9 cellular contexts compared by ENCODE assay signal in the genomic region with DNA sequence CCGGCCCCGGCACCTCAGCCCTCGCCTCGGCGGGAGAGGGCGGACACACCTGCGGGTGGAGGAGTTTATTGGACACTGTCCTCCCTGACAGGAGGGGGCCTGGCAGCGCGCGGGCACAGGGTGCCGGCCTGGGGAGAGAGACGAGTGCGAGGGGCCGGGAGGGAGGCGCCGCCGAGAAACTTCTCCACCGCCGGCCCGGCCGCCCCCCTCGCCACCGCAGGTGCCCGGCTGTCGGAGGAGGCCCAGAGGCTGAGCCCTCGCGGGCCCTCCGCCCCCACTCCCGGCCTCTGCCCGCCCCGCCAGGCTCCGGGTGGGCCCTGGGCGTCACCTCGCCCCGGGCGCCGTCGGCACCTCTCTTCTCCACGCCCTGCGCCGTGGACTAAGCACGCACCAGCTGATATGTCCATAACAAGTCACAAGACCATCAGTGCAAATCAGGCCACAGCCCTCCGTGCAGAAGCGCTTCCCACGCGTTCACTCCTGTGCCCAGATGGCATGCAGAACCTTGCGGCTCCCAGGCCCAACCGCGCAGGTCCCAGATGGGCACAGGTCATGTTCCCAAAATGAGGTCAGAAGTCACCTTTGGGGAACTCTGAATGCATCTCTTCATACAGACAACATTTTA.
DNase-seq lines count a peak whose midpoint lies in the region; ATAC-seq and TF ChIP-seq lines count a peak whose summit lies in the region.
"Had no signal": no experiment of that assay in that cellular context is flagged by ENCODE, and none has a peak within 500 bp of the region (broad histone marks: within the 10 kb centered on the region; RNA-seq: fewer than 3 reads in every experiment).

No MANE protein-coding gene starts in this region.

- WGBS in psoas muscle, 3 donors: 7 to 14% (median 8%) methylated on average over 24 to 49 of the region's 49 CpGs

- H3K9ac ChIP-seq in OCI-LY1 (ENCODE audit: low read length): no peak overlapping the region

- ATAC-seq in GM18868 (IDR thresholded peaks at IDR 0.05; ENCODE audit: unreplicated experiment): peak; percentile 9
- peak in 2 of 4 donors; percentile 10 for ATAC-seq in psoas muscle
- no peak for ATAC-seq in GM18861 (IDR thresholded peaks at IDR 0.05; ENCODE audit: unreplicated experiment)
- ATAC-seq in GM19035 (IDR thresholded peaks at IDR 0.05; ENCODE audit: unreplicated experiment): no peak

- H4K20me1 ChIP-seq in OCI-LY1 (ENCODE audit: insufficient read depth, low read length): no peaks in the 10 kb centered on the region

- no peaks in the 10 kb centered on the region for H3K9me3 ChIP-seq in OCI-LY1 (ENCODE audit: low read length)
- no peaks in the 10 kb centered on the region for H3K9me3 ChIP-seq in psoas muscle
- no peaks in the 10 kb centered on the region for H3K9me3 ChIP-seq in effector memory CD4-positive, alpha-beta T cell (ENCODE audit: control insufficient read depth, low read length)

- intact Hi-C loops in psoas muscle (cut with DNase I): no loop called here

- no peaks in the 10 kb centered on the region for H3K9me2 ChIP-seq in OCI-LY1 (ENCODE audit: low read depth, low read length)

- H3K4me3 ChIP-seq in OCI-LY1 (ENCODE audit: low read depth, low read length, poor library complexity, severe bottlenecking): peak overlapping the region; percentile 37
- H3K4me3 ChIP-seq in psoas muscle: peak overlapping the region; percentile 62
- H3K4me3 ChIP-seq in effector memory CD4-positive, alpha-beta T cell (ENCODE audit: insufficient read depth, low read depth, low read length, poor library complexity, severe bottlenecking): no peak overlapping the region

- H3K79me2 ChIP-seq in OCI-LY1 (ENCODE audit: insufficient read depth, low read length): no peaks in the 10 kb centered on the region

- H2AFZ ChIP-seq in OCI-LY1 (ENCODE audit: low read length): no peak overlapping the region

- no peaks in the 10 kb centered on the region for H3K27me3 ChIP-seq in OCI-LY1 (ENCODE audit: insufficient read depth, low read length)
- H3K27me3 ChIP-seq in psoas muscle (ENCODE audit: insufficient read depth in 3 of 3, low read length in 2 of 3): peaks cover 0 to 46% (median 7%) of the 10 kb centered on the region in 3 donors
- H3K27me3 ChIP-seq in effector memory CD4-positive, alpha-beta T cell (replicated peaks; ENCODE audit: control insufficient read depth, insufficient read depth, low read length, poor library complexity, severe bottlenecking): peaks cover 17% of the 10 kb centered on the region

- no peak for TF ChIP-seq CTCF in OCI-LY1 (IDR thresholded peaks at IDR 0.05; ENCODE audit: low read length)
- TF ChIP-seq CTCF in psoas muscle (IDR thresholded peaks at IDR 0.05): no peak

- H3F3A ChIP-seq in OCI-LY1 (ENCODE audit: insufficient read depth, low read length): no peaks in the 10 kb centered on the region

- no peaks in the 10 kb centered on the region for H3K4me1 ChIP-seq in OCI-LY1 (ENCODE audit: insufficient read depth, low read length, severe bottlenecking)
- no peaks in the 10 kb centered on the region for H3K4me1 ChIP-seq in psoas muscle
- H3K4me1 ChIP-seq in effector memory CD4-positive, alpha-beta T cell (ENCODE audit: control insufficient read depth, insufficient read depth, low read length, poor library complexity, severe bottlenecking): peaks cover 2% of the 10 kb centered on the region

- H3K36me3 ChIP-seq in OCI-LY1 (ENCODE audit: insufficient read depth, low read length): no peaks in the 10 kb centered on the region
- H3K36me3 ChIP-seq in psoas muscle (ENCODE audit: insufficient read depth in 1 of 2, low read depth in 1 of 2): no peaks in the 10 kb centered on the region
- H3K36me3 ChIP-seq in effector memory CD4-positive, alpha-beta T cell (ENCODE audit: control insufficient read depth, insufficient read depth, low read length): no peaks in the 10 kb centered on the region

- H3K27ac ChIP-seq in OCI-LY1 (ENCODE audit: low read depth, low read length, poor library complexity, severe bottlenecking): no peak overlapping the region
- no peak overlapping the region for H3K27ac ChIP-seq in psoas muscle
- H3K27ac ChIP-seq in effector memory CD4-positive, alpha-beta T cell (ENCODE audit: insufficient read depth, low read length, poor library complexity, severe bottlenecking): no peak overlapping the region

- peak overlapping the region; percentile 44; the same call in 1 of the 2 replicates for H3K4me2 ChIP-seq in OCI-LY1 (ENCODE audit: low read length)

- peak; percentile 6 for DNase-seq in glomerular visceral epithelial cell (ENCODE audit: extremely low spot score)
- no peak for DNase-seq in psoas muscle
- DNase-seq in effector memory CD4-positive, alpha-beta T cell: no peak
- no peak for DNase-seq in activated gamma-delta T cell (lab: John Stamatoyannopoulos, UW)
- DNase-seq: stimulated activated CD4-positive, alpha-beta T cell treated with anti-CD3 and anti-CD28 coated beads, Interleukin-2, amount 100 ng/mL, for 24 hours had no signal
